16 cellular contexts compared by ENCODE assay signal in genomic region chr4:143407475-143407874, GRCh38.
DNase-seq lines count a peak whose midpoint lies in the region; ATAC-seq and TF ChIP-seq lines count a peak whose summit lies in the region.
"Had no signal": no experiment of that assay in that cellular context is flagged by ENCODE, and none has a peak within 500 bp of the region (broad histone marks: within the 10 kb centered on the region; RNA-seq: fewer than 3 reads in every experiment).

No MANE protein-coding gene starts in this region.

- no peak overlapping the region for H2BK5ac ChIP-seq in IMR-90 (ENCODE audit: low read depth, low read length, poor library complexity, severe bottlenecking)

- no peak overlapping the region for H2BK120ac ChIP-seq in IMR-90 (ENCODE audit: low read depth, low read length)

- no peaks in the 10 kb centered on the region for H3K27me3 ChIP-seq in IMR-90 (ENCODE audit: control insufficient read depth, insufficient read depth, low read length)
- H3K27me3 ChIP-seq in layer of hippocampus (ENCODE audit: control insufficient read depth, insufficient read depth, low read length): no peaks in the 10 kb centered on the region

- H2BK20ac ChIP-seq in IMR-90 (ENCODE audit: low read depth, low read length): no peak overlapping the region

- in situ Hi-C loops in IMR-90 (cut with MboI; ENCODE audit: low sequenced_read_pairs): no loop called here

- TF ChIP-seq RAD21 in IMR-90 (IDR thresholded peaks at IDR 0.05; ENCODE audit: low read length): no peak

- H3K9ac ChIP-seq in IMR-90 (ENCODE audit: low read depth, low read length): no peak overlapping the region

- H3K4me3 Mint-ChIP-seq in activated B cell treated with CpG ODN at 0.5 μM for 24 hours: no peak overlapping the region
- H3K4me3 Mint-ChIP-seq in stimulated activated naive B cell treated with anti-CD40 and anti-IgM and Interleukin-4, amounts not matched to agents 10 μg/mL and 1 μg/mL and 100 μg/mL, for 72 hours: no peak overlapping the region
- no peak overlapping the region for H3K4me3 Mint-ChIP-seq in MCF 10A (ENCODE audit: unreplicated experiment)
- H3K4me3 Mint-ChIP-seq: activated T-helper 1 cell treated with anti-CD3 and anti-CD28 coated beads, Interleukin-12 subunit alpha, Interleukin-12 subunit beta, Interleukin-2, Interleukin-4 antibody, amounts not matched to agents 30 ng/mL and 10 ng/mL and 1 ng/mL, durations not matched to agents 14 hours and 24 hours and 36 hours; nephron progenitor cell had no signal

- H3K18ac ChIP-seq in IMR-90 (ENCODE audit: low read depth, low read length): no peak overlapping the region

- dilution Hi-C loops in IMR-90 (cut with HindIII; ENCODE audit: low sequenced_read_pairs, unreplicated experiment): no loop called here

- H3K56ac ChIP-seq in IMR-90 (ENCODE audit: extremely low read depth, insufficient read depth, low read length): no peak overlapping the region

- peaks cover 11% of the 10 kb centered on the region for H3K9me1 ChIP-seq in IMR-90 (ENCODE audit: insufficient read depth, low read length)

- no CpG with 5 or more reads among the region's 3 CpGs for WGBS in IMR-90 (ENCODE audit: extremely low coverage in 2 of 2, insufficient read length in 1 of 2), 2 experiments

- H3K36me3 ChIP-seq in IMR-90 (ENCODE audit: control insufficient read depth, insufficient read depth, low read length): no peaks in the 10 kb centered on the region

- no peak for TF ChIP-seq POLR2A in IMR-90 (IDR thresholded peaks at IDR 0.05; ENCODE audit: low read depth, low read length)

- no peaks in the 10 kb centered on the region for H3K9me3 ChIP-seq in IMR-90 (ENCODE audit: control insufficient read depth, insufficient read depth, low read length)

- no peaks in the 10 kb centered on the region for H3K36me3 Mint-ChIP-seq in activated B cell treated with CpG ODN at 0.5 μM for 24 hours (ENCODE audit: low read depth)
- H3K36me3 Mint-ChIP-seq in stimulated activated naive B cell treated with anti-CD40 and anti-IgM and Interleukin-4, amounts not matched to agents 10 μg/mL and 1 μg/mL and 100 μg/mL, for 72 hours: peaks cover 2 to 20% of the 10 kb centered on the region in 2 donors
- no peaks in the 10 kb centered on the region for H3K36me3 Mint-ChIP-seq in MCF 10A (ENCODE audit: insufficient read depth, unreplicated experiment)

- H4K8ac ChIP-seq in IMR-90 (ENCODE audit: low read depth in 2 of 2, low read length in 2 of 2): no peak overlapping the region

- BruUV-seq in IMR-90 (replicated peaks; lab: Mats Ljungman, UMichigan) (no TSS peak), MCF 10A (replicated peaks; lab: Mats Ljungman, UMichigan) (no TSS peak)

- peak overlapping the region; percentile 59; the same call in 1 of the 2 replicates for H3K4me2 ChIP-seq in IMR-90 (ENCODE audit: low read depth, low read length)

- no peak overlapping the region for H4K91ac ChIP-seq in IMR-90 (ENCODE audit: insufficient read depth, low read depth, low read length)

- no peak overlapping the region for H3K4ac ChIP-seq in IMR-90 (ENCODE audit: low read depth, low read length)

- H4K20me1 ChIP-seq in IMR-90 (ENCODE audit: insufficient read depth, low read length): 0 out of 2 replicates have a peak, but pooled peaks cover 13% of the 10 kb centered on the region

- H3K9me3 Mint-ChIP-seq in activated B cell treated with CpG ODN at 0.5 μM for 24 hours (no peaks in the 10 kb centered on the region), MCF 10A (ENCODE audit: unreplicated experiment) (no peaks in the 10 kb centered on the region)
- H3K9me3 Mint-ChIP-seq in stimulated activated naive B cell treated with anti-CD40 and anti-IgM and Interleukin-4, amounts not matched to agents 10 μg/mL and 1 μg/mL and 100 μg/mL, for 72 hours: peaks cover 0 to 6% of the 10 kb centered on the region in 2 donors
- H3K9me3 Mint-ChIP-seq: activated T-helper 1 cell treated with anti-CD3 and anti-CD28 coated beads, Interleukin-12 subunit alpha, Interleukin-12 subunit beta, Interleukin-2, Interleukin-4 antibody, amounts not matched to agents 30 ng/mL and 10 ng/mL and 1 ng/mL, durations not matched to agents 14 hours and 24 hours and 36 hours; nephron progenitor cell had no signal

- H4K5ac ChIP-seq in IMR-90 (ENCODE audit: low read depth, low read length): no peak overlapping the region

- ATAC-seq in IMR-90 (ENCODE audit: low read depth) (no peak), activated B cell treated with CpG ODN at 0.5 μM for 24 hours (ENCODE audit: low read depth) (no peak), GM21737 (IDR thresholded peaks at IDR 0.05; ENCODE audit: unreplicated experiment) (no peak)
- no peak for ATAC-seq in stimulated activated naive B cell treated with anti-CD40 and anti-IgM and Interleukin-4, amounts not matched to agents 10 μg/mL and 1 μg/mL and 100 μg/mL, for 72 hours (replicated peaks)
- ATAC-seq: sciatic nerve had no signal

- H3K27me3 Mint-ChIP-seq in activated B cell treated with CpG ODN at 0.5 μM for 24 hours (no peaks in the 10 kb centered on the region), MCF 10A (ENCODE audit: insufficient read depth, unreplicated experiment) (no peaks in the 10 kb centered on the region)
- H3K27me3 Mint-ChIP-seq in stimulated activated naive B cell treated with anti-CD40 and anti-IgM and Interleukin-4, amounts not matched to agents 10 μg/mL and 1 μg/mL and 100 μg/mL, for 72 hours: no peaks in the 10 kb centered on the region

- H3K14ac ChIP-seq in IMR-90 (replicated peaks; ENCODE audit: low read depth, low read length): no peak overlapping the region

- intact Hi-C loops in IMR-90 (cut with micrococcal nuclease): no loop called here
- intact Hi-C loops in activated B cell treated with CpG ODN at 0.5 μM for 24 hours (cut with micrococcal nuclease): no loop called here
- intact Hi-C loops in MCF 10A (cut with micrococcal nuclease): no loop called here

- CTCF ChIA-PET in IMR-90 (lab: Yijun Ruan, JAX): no interaction called here
- CTCF ChIA-PET in activated B cell treated with CpG ODN at 0.5 μM for 24 hours (lab: Charles Lee): no interaction called here
- CTCF ChIA-PET in MCF 10A (lab: Yijun Ruan, JAX): no interaction called here

- no peak overlapping the region for H3K4me3 ChIP-seq in IMR-90 (ENCODE audit: insufficient read depth, low read depth, low read length)

- H2AK5ac ChIP-seq in IMR-90 (ENCODE audit: low read depth, low read length): no peak overlapping the region

- H3K4me1 Mint-ChIP-seq in activated B cell treated with CpG ODN at 0.5 μM for 24 hours: peaks cover 47% of the 10 kb centered on the region
- H3K4me1 Mint-ChIP-seq in stimulated activated naive B cell treated with anti-CD40 and anti-IgM and Interleukin-4, amounts not matched to agents 10 μg/mL and 1 μg/mL and 100 μg/mL, for 72 hours: peaks cover 43 to 80% of the 10 kb centered on the region in 2 donors
- H3K4me1 Mint-ChIP-seq in MCF 10A (ENCODE audit: insufficient read depth, unreplicated experiment): peaks cover 28% of the 10 kb centered on the region

- peaks cover 22 to 53% of the 10 kb centered on the region in 2 experiments for H3K79me1 ChIP-seq in IMR-90 (ENCODE audit: low read depth in 1 of 2, low read length in 2 of 2)

- no peak overlapping the region for H2BK15ac ChIP-seq in IMR-90 (ENCODE audit: low read depth, low read length)

- peaks cover 16% of the 10 kb centered on the region for H3K4me1 ChIP-seq in IMR-90 (ENCODE audit: control insufficient read depth, insufficient read depth, low read length)

- no peak overlapping the region for H2AFZ ChIP-seq in IMR-90 (replicated peaks; ENCODE audit: low read length, poor library complexity)

- DNase-seq in IMR-90: no peak
- no peak for DNase-seq in activated B cell treated with CpG ODN at 0.5 μM for 24 hours
- no peak for DNase-seq in stimulated activated naive B cell treated with anti-CD40 and anti-IgM and Interleukin-4, amounts not matched to agents 10 μg/mL and 1 μg/mL and 100 μg/mL, for 72 hours
- no peak for DNase-seq in activated gamma-delta T cell treated with Interleukin-2 at 50 U/mL for 16 hours
- no peak for DNase-seq in MCF 10A (ENCODE audit: unreplicated experiment)
- no peak for DNase-seq in iPS-NIHi7 (ENCODE audit: extremely low spot score)
- DNase-seq: activated CD4-positive, alpha-beta T cell treated with anti-CD3 and anti-CD28 coated beads, Interleukin-2, amount 50 U/mL, for 48 hours; aorta; effector memory CD4-positive, alpha-beta T cell; NCI-H1930; NCI-H748 treated with DMSO at 0.1 percent for 48 hours; nephron progenitor cell had no signal

- peak overlapping the region; percentile 11 for H3K27ac Mint-ChIP-seq in activated B cell treated with CpG ODN at 0.5 μM for 24 hours
- peak overlapping the region; percentile 42 for H3K27ac Mint-ChIP-seq in stimulated activated naive B cell treated with anti-CD40 and anti-IgM and Interleukin-4, amounts not matched to agents 10 μg/mL and 1 μg/mL and 100 μg/mL, for 72 hours
- no peak overlapping the region for H3K27ac Mint-ChIP-seq in MCF 10A (ENCODE audit: low read depth, unreplicated experiment)
- H3K27ac Mint-ChIP-seq: activated T-helper 1 cell treated with anti-CD3 and anti-CD28 coated beads, Interleukin-12 subunit alpha, Interleukin-12 subunit beta, Interleukin-2, Interleukin-4 antibody, amounts not matched to agents 30 ng/mL and 10 ng/mL and 1 ng/mL, durations not matched to agents 14 hours and 24 hours and 36 hours; nephron progenitor cell had no signal

- POLR2A ChIA-PET in IMR-90 (lab: Charles Lee; ENCODE audit: unreplicated experiment): no interaction called here
- POLR2A ChIA-PET in activated B cell treated with CpG ODN at 0.5 μM for 24 hours (lab: Charles Lee): no interaction called here
- POLR2A ChIA-PET in MCF 10A (lab: Yijun Ruan, JAX): no interaction called here

- no peak overlapping the region for H3K27ac ChIP-seq in IMR-90 (ENCODE audit: insufficient read depth, low read length)
- H3K27ac ChIP-seq in layer of hippocampus (ENCODE audit: low read depth, low read length): peak overlapping the region; percentile 93

- H2AK9ac ChIP-seq in IMR-90 (replicated peaks; ENCODE audit: low read depth, low read length, poor library complexity): no peak overlapping the region

- TF ChIP-seq CTCF in IMR-90 (conservative IDR thresholded peaks at IDR 0.05; ENCODE audit: low read depth, low read length) (no peak), activated B cell treated with CpG ODN at 0.5 μM for 24 hours (IDR thresholded peaks at IDR 0.05) (no peak), MCF 10A (IDR thresholded peaks at IDR 0.05; ENCODE audit: unreplicated experiment) (no peak)

- H3K23ac ChIP-seq in IMR-90 (ENCODE audit: low read depth, low read length): no peak overlapping the region

TF ChIP-seq in IMR-90, 13 proteins besides CTCF, POLR2A, EP300 and RAD21 (continues in another document):
- no peak for TF ChIP-seq RFX5 (IDR thresholded peaks at IDR 0.05; ENCODE audit: low read depth, low read length)
- TF ChIP-seq CHD1 (IDR thresholded peaks at IDR 0.05; ENCODE audit: low read depth, low read length): no peak
- TF ChIP-seq MAFK (IDR thresholded peaks at IDR 0.05; ENCODE audit: low read depth, low read length): no peak
- TF ChIP-seq FOS (IDR thresholded peaks at IDR 0.05; ENCODE audit: low read depth, low read length): no peak
